Comparison of ENCODE assay signal across 1 cellular context in genomic region chr11:102046841-102047240, GRCh38.
TF ChIP-seq lines count a peak whose summit lies in the region.

No MANE protein-coding gene starts in this region.

TF ChIP-seq in GM23338, 12 proteins besides CTCF, POLR2A, EP300 and RAD21 (continued from another document):
- TF ChIP-seq ZNF462 (CRISPR knock-in tag; IDR thresholded peaks at IDR 0.05) = no peak
